1 cellular context compared by ENCODE assay signal in genomic region chr19:2231621-2232221, GRCh38.
TF ChIP-seq lines count a peak whose summit lies in the region.

No MANE protein-coding gene starts in this region.

TF ChIP-seq in GM12878, 131 proteins besides CTCF, POLR2A, EP300 and RAD21:
- TF ChIP-seq EED (IDR thresholded peaks at IDR 0.05; ENCODE audit: low read depth) (no peak), TCF3 (IDR thresholded peaks at IDR 0.05; ENCODE audit: borderline replicate concordance, insufficient read depth, low read depth, low read length) (no peak), HCFC1 (IDR thresholded peaks at IDR 0.05; ENCODE audit: low read length) (no peak), SMC3 (IDR thresholded peaks at IDR 0.05; ENCODE audit: borderline replicate concordance, low read length) (0 out of 2 replicates have a peak, but pooled peaks have one; percentile 5), PML (IDR thresholded peaks at IDR 0.05; ENCODE audit: low read length) (peak; percentile 58; the same call in 1 of the 2 replicates), BRCA1 (IDR thresholded peaks at IDR 0.05; ENCODE audit: low read depth, low read length) (no peak), ZBED1 (IDR thresholded peaks at IDR 0.05; ENCODE audit: borderline replicate concordance) (peak; percentile 40; the same call in 1 of the 2 replicates), RELB (IDR thresholded peaks at IDR 0.05; ENCODE audit: low read depth) (no peak), ZBTB33 (IDR thresholded peaks at IDR 0.05) (no peak), MEF2B (IDR thresholded peaks at IDR 0.05; ENCODE audit: partially characterized antibody, poor library complexity, severe bottlenecking) (no peak), POLR2AphosphoS5 (IDR thresholded peaks at IDR 0.05; ENCODE audit: low read length) (peak; percentile 57), RBBP5 (conservative IDR thresholded peaks at IDR 0.05) (no peak), POLR2AphosphoS2 (IDR thresholded peaks at IDR 0.05; ENCODE audit: low read depth, low read length) (peak; percentile 23; the same call in 1 of the 2 replicates), CREB1 (IDR thresholded peaks at IDR 0.05; ENCODE audit: low read depth) (no peak)
TF ChIP-seq in GM12878: peak in this region for 5.
